23 cellular contexts compared by ENCODE assay signal in genomic region chr20:7505835-7506221, GRCh38.
A peak's percentile ranks its signal among the peaks of the same experiment; 100 is the strongest.
DNase-seq lines count a peak whose midpoint lies in the region; ATAC-seq and TF ChIP-seq lines count a peak whose summit lies in the region.
"Had no signal": no experiment of that assay in that cellular context is flagged by ENCODE, and none has a peak within 500 bp of the region (broad histone marks: within the 10 kb centered on the region; RNA-seq: fewer than 3 reads in every experiment).

No MANE protein-coding gene starts in this region.

- ATAC-seq in GM18502 (IDR thresholded peaks at IDR 0.05; ENCODE audit: poor library complexity, unreplicated experiment) (peak; percentile 4), GM18909 (IDR thresholded peaks at IDR 0.05; ENCODE audit: poor library complexity, unreplicated experiment) (peak; percentile 22)
- ATAC-seq in activated T-helper 17 cell treated with anti-CD3 and anti-CD28 coated beads, Interleukin-2, amount 50 U/mL, for 72 hours (replicated peaks), result no peak
- ATAC-seq: heart left ventricle, left colon, PC-3 had no signal

- TF ChIP-seq CTCF in endodermal cell (conservative IDR thresholded peaks at IDR 0.05), result peak; percentile 7

- H3K4me1 ChIP-seq in endodermal cell (ENCODE audit: control insufficient read depth, insufficient read depth, low read length), result no peaks in the 10 kb centered on the region

- H3K9me3 ChIP-seq in endodermal cell (ENCODE audit: control insufficient read depth, low read length), result no peaks in the 10 kb centered on the region
- H3K9me3 ChIP-seq: heart left ventricle had no signal

- H3K27ac Mint-ChIP-seq in endodermal cell, result no peak overlapping the region
- no peak overlapping the region for H3K27ac Mint-ChIP-seq in activated T-helper 17 cell treated with anti-CD3 and anti-CD28 coated beads, Interleukin-2, amount 50 U/mL, for 72 hours
- H3K27ac Mint-ChIP-seq: activated B cell treated with CpG ODN at 0.5 μM for 24 hours; CD4-positive, CD25-positive, alpha-beta regulatory T cell; naive B cell; type B pancreatic cell had no signal

- no peaks in the 10 kb centered on the region for H3K9me3 Mint-ChIP-seq in endodermal cell
- H3K9me3 Mint-ChIP-seq in activated T-helper 17 cell treated with anti-CD3 and anti-CD28 coated beads, Interleukin-2, amount 50 U/mL, for 72 hours, result no peaks in the 10 kb centered on the region
- H3K9me3 Mint-ChIP-seq: activated B cell treated with CpG ODN at 0.5 μM for 24 hours, type B pancreatic cell had no signal

- no peak overlapping the region for H3K27ac ChIP-seq in endodermal cell (ENCODE audit: low read depth, low read length)
- H3K27ac ChIP-seq: heart left ventricle, skin epidermis had no signal

- intact Hi-C loops in cardiac septum (cut with DNase I), result no loop called here

- no peaks in the 10 kb centered on the region for H3K27me3 Mint-ChIP-seq in endodermal cell (ENCODE audit: insufficient read depth)
- H3K27me3 Mint-ChIP-seq in activated T-helper 17 cell treated with anti-CD3 and anti-CD28 coated beads, Interleukin-2, amount 50 U/mL, for 72 hours, result no peaks in the 10 kb centered on the region
- H3K27me3 Mint-ChIP-seq: activated B cell treated with CpG ODN at 0.5 μM for 24 hours; CD4-positive, CD25-positive, alpha-beta regulatory T cell; naive B cell; type B pancreatic cell had no signal

- no peaks in the 10 kb centered on the region for H3K36me3 Mint-ChIP-seq in endodermal cell (ENCODE audit: low read depth)
- H3K36me3 Mint-ChIP-seq in activated T-helper 17 cell treated with anti-CD3 and anti-CD28 coated beads, Interleukin-2, amount 50 U/mL, for 72 hours (ENCODE audit: low read depth), result no peaks in the 10 kb centered on the region
- H3K36me3 Mint-ChIP-seq: CD4-positive, CD25-positive, alpha-beta regulatory T cell; naive B cell; type B pancreatic cell had no signal

- no peak overlapping the region for H3K4me3 ChIP-seq in endodermal cell (ENCODE audit: low read length)
- H3K4me3 ChIP-seq: heart left ventricle, skin epidermis had no signal

- 93 to 100% methylated on average over 2 of the region's 4 CpGs for WGBS in endodermal cell (ENCODE audit: insufficient coverage in 1 of 2, insufficient read length in 1 of 2), 2 experiments

- H3K9ac ChIP-seq in endodermal cell (ENCODE audit: extremely low read depth, low read length, poor library complexity, severe bottlenecking), result no peak overlapping the region

- no peak overlapping the region for H3K4me3 Mint-ChIP-seq in endodermal cell
- no peak overlapping the region for H3K4me3 Mint-ChIP-seq in activated T-helper 17 cell treated with anti-CD3 and anti-CD28 coated beads, Interleukin-2, amount 50 U/mL, for 72 hours
- H3K4me3 Mint-ChIP-seq: activated B cell treated with CpG ODN at 0.5 μM for 24 hours; CD4-positive, CD25-positive, alpha-beta regulatory T cell; naive B cell; type B pancreatic cell had no signal

- no peaks in the 10 kb centered on the region for H3K36me3 ChIP-seq in endodermal cell (ENCODE audit: control insufficient read depth, insufficient read depth, low read length)
- H3K36me3 ChIP-seq: heart left ventricle had no signal

- no peaks in the 10 kb centered on the region for H3K27me3 ChIP-seq in endodermal cell (ENCODE audit: control insufficient read depth, insufficient read depth, low read length, poor library complexity, severe bottlenecking)
- H3K27me3 ChIP-seq: heart left ventricle had no signal

- peak; percentile 87 for DNase-seq in NCI-H146 (lab: John Stamatoyannopoulos, UW)
- no peak for DNase-seq in endodermal cell
- DNase-seq in cardiac septum (ENCODE audit: low spot score), result no peak
- no peak for DNase-seq in NOMO-1 (lab: John Stamatoyannopoulos, UW; ENCODE audit: unreplicated experiment in 2 of 2)
- DNase-seq: activated B cell treated with CpG ODN at 0.5 μM for 24 hours; activated CD4-positive, alpha-beta T cell treated with anti-CD3 and anti-CD28 coated beads, Interleukin-2, amount 50 U/mL, for 48 hours; activated effector memory CD4-positive, alpha-beta T cell treated with anti-CD3 and anti-CD28 coated beads, Interleukin-2, amount 50 U/mL, for 16 hours; CD4-positive, CD25-positive, alpha-beta regulatory T cell; heart left ventricle; IMR-90; left colon; naive B cell; NCI-H2171; NCI-H524 treated with DMSO at 0.1 percent for 48 hours; nucleus accumbens; PC-3; Right ventricle myocardium superior; SW 1271 had no signal

- peaks cover 1% of the 10 kb centered on the region for H3K4me1 Mint-ChIP-seq in endodermal cell
- H3K4me1 Mint-ChIP-seq in activated T-helper 17 cell treated with anti-CD3 and anti-CD28 coated beads, Interleukin-2, amount 50 U/mL, for 72 hours, result no peaks in the 10 kb centered on the region
- H3K4me1 Mint-ChIP-seq: activated B cell treated with CpG ODN at 0.5 μM for 24 hours; CD4-positive, CD25-positive, alpha-beta regulatory T cell; naive B cell had no signal
